8 cellular contexts compared by ENCODE assay signal in the genomic region with DNA sequence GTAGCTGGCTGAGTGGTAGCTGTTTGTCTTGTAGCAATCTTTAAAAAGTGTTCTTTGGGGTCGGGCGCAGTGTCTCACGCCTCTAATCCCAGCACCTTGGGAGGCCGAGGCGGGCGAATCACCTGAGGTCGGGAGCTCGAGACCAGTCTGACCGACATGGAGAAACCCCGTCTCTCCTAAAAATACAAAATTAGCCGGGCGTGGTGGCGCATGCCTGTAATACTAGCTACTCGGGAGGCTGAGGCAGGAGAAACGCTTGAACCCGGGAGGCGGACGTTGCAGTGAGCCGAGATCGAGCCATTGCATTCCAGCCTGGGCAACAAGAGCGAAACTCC. TPM values are rescaled to one million over a fixed set of nuclear protein-coding genes. Genes with fewer than 3 reads are reported as not detected.
A peak's percentile ranks its signal among the peaks of the same experiment; 100 is the strongest.
DNase-seq lines count a peak whose midpoint lies in the region; ATAC-seq and TF ChIP-seq lines count a peak whose summit lies in the region.
"Not testable (repeated sequence)": the region's sequence is repeated elsewhere in the genome, so short reads cannot be mapped to it uniquely, and the experiment has no call there.

No MANE protein-coding gene starts in this region.

- ATAC-seq in activated T-cell treated with anti-CD3 and anti-CD28 coated beads, Interleukin-2, amount 50 U/mL, for 72 hours (replicated peaks in 1 of 2), result not testable (repeated sequence)
- peak in 1 of 2 donors; percentile 19 for ATAC-seq in upper lobe of left lung (ENCODE audit: low FRiP score in 2 of 2)

- H3K27me3 Mint-ChIP-seq in activated T-cell treated with anti-CD3 and anti-CD28 coated beads, Interleukin-2, amount 50 U/mL, for 72 hours (ENCODE audit: low read depth); osteocyte (ENCODE audit: unreplicated experiment): not testable (repeated sequence)
- H3K27me3 Mint-ChIP-seq in immature natural killer cell (ENCODE audit: low read depth in 3 of 3), result peaks cover 6 to 13% (median 11%) of the 10 kb centered on the region in 3 donors

- peak in 1 of 4 donors; percentile 7 for TF ChIP-seq POLR2A in upper lobe of left lung (IDR thresholded peaks at IDR 0.05)

- H3K4me3 Mint-ChIP-seq in activated T-cell treated with anti-CD3 and anti-CD28 coated beads, Interleukin-2, amount 50 U/mL, for 72 hours, result peak overlapping the region; percentile 91 to 97
- peak overlapping the region; percentile 98 to 99 (median 99) for H3K4me3 Mint-ChIP-seq in immature natural killer cell
- peak overlapping the region; percentile 98 for H3K4me3 Mint-ChIP-seq in osteocyte (ENCODE audit: unreplicated experiment)

- not testable (repeated sequence) for H4K20me1 ChIP-seq in MM.1S (ENCODE audit: insufficient read depth, low read length)

- not testable (repeated sequence) for H3K36me3 Mint-ChIP-seq in activated T-cell treated with anti-CD3 and anti-CD28 coated beads, Interleukin-2, amount 50 U/mL, for 72 hours (ENCODE audit: insufficient read depth in 2 of 2); immature natural killer cell; osteocyte (ENCODE audit: unreplicated experiment)

- H3K4me1 ChIP-seq in MM.1S (ENCODE audit: low read length) (peaks cover 40% of the 10 kb centered on the region), upper lobe of left lung (peaks cover 16 to 47% (median 31%) of the 10 kb centered on the region in 4 donors)
- H3K4me1 ChIP-seq in effector memory CD4-positive, alpha-beta T cell (ENCODE audit: control insufficient read depth, insufficient read depth, low read length, poor library complexity, severe bottlenecking), result peaks cover 15% of the 10 kb centered on the region

- H3K4me3 ChIP-seq in GM12875 (ENCODE audit: low read depth, low read length), result peak overlapping the region; percentile 77
- H3K4me3 ChIP-seq in HFF-Myc (replicated peaks; ENCODE audit: low read depth, low read length), result peak overlapping the region; percentile 92
- H3K4me3 ChIP-seq in MM.1S (ENCODE audit: low read length), result peak overlapping the region; percentile 84
- peak overlapping the region; percentile 86 for H3K4me3 ChIP-seq in effector memory CD4-positive, alpha-beta T cell (ENCODE audit: insufficient read depth, low read depth, low read length, poor library complexity, severe bottlenecking)
- H3K4me3 ChIP-seq in upper lobe of left lung, result peak overlapping the region; percentile 77 to 95 (median 87)

- peak overlapping the region; percentile 78 for H3K9ac ChIP-seq in MM.1S (ENCODE audit: low read length)

- H3F3A ChIP-seq in MM.1S (ENCODE audit: insufficient read depth, low read length), result peaks cover 35% of the 10 kb centered on the region

- not testable (repeated sequence) for H3K27me3 ChIP-seq in MM.1S (replicated peaks; ENCODE audit: insufficient read depth, low read length); effector memory CD4-positive, alpha-beta T cell (replicated peaks; ENCODE audit: control insufficient read depth, insufficient read depth, low read length, poor library complexity, severe bottlenecking); upper lobe of left lung

- H3K4me1 Mint-ChIP-seq in activated T-cell treated with anti-CD3 and anti-CD28 coated beads, Interleukin-2, amount 50 U/mL, for 72 hours (ENCODE audit: low read depth), result peaks cover 73% of the 10 kb centered on the region
- H3K4me1 Mint-ChIP-seq in immature natural killer cell (peaks cover 50 to 53% of the 10 kb centered on the region in 2 donors), osteocyte (ENCODE audit: unreplicated experiment) (peaks cover 41% of the 10 kb centered on the region)

- H3K27ac Mint-ChIP-seq in activated T-cell treated with anti-CD3 and anti-CD28 coated beads, Interleukin-2, amount 50 U/mL, for 72 hours, result peak overlapping the region; percentile 96
- H3K27ac Mint-ChIP-seq in immature natural killer cell, result peak overlapping the region; percentile 97 to 99 (median 98)
- peak overlapping the region; percentile 98 for H3K27ac Mint-ChIP-seq in osteocyte (ENCODE audit: unreplicated experiment)

- H2AFZ ChIP-seq in MM.1S (ENCODE audit: low read length), result peak overlapping the region; percentile 85

- not testable (repeated sequence) for TF ChIP-seq EP300 in upper lobe of left lung (IDR thresholded peaks at IDR 0.05)

- H3K4me2 ChIP-seq in MM.1S (ENCODE audit: low read depth, low read length), result peak overlapping the region; percentile 64; the same call in 1 of the 2 replicates

- not testable (repeated sequence) for H3K9me3 ChIP-seq in MM.1S (replicated peaks; ENCODE audit: insufficient read depth, low read length); effector memory CD4-positive, alpha-beta T cell (ENCODE audit: control insufficient read depth, low read length); upper lobe of left lung

- not testable (repeated sequence) for H3K9me2 ChIP-seq in MM.1S (replicated peaks; ENCODE audit: insufficient read depth, low read length)

- not testable (repeated sequence) for H3K36me3 ChIP-seq in MM.1S (replicated peaks; ENCODE audit: insufficient read depth, low read length); effector memory CD4-positive, alpha-beta T cell (ENCODE audit: control insufficient read depth, insufficient read depth, low read length); upper lobe of left lung

- H3K79me2 ChIP-seq in MM.1S (ENCODE audit: low read length), result peaks cover 67% of the 10 kb centered on the region

- H3K9me3 Mint-ChIP-seq in activated T-cell treated with anti-CD3 and anti-CD28 coated beads, Interleukin-2, amount 50 U/mL, for 72 hours; immature natural killer cell; osteocyte (ENCODE audit: unreplicated experiment): not testable (repeated sequence)

- 1 to 2% methylated on average over 15 to 21 of the region's 21 CpGs for WGBS in upper lobe of left lung, 2 donors

- TF ChIP-seq CTCF in GM12875 (IDR thresholded peaks at IDR 0.05; ENCODE audit: borderline replicate concordance, insufficient read depth, low read depth, low read length); HFF-Myc (IDR thresholded peaks at IDR 0.05; ENCODE audit: low read depth, low read length, missing control alignments); MM.1S (IDR thresholded peaks at IDR 0.05; ENCODE audit: low read length); osteocyte (IDR thresholded peaks at IDR 0.05); upper lobe of left lung (IDR thresholded peaks at IDR 0.05): not testable (repeated sequence)

- DNase-seq in HFF-Myc (ENCODE audit: extremely low read depth, low read depth); MM.1S; activated T-cell treated with anti-CD3 and anti-CD28 coated beads, Interleukin-2, amount 50 U/mL, for 72 hours; effector memory CD4-positive, alpha-beta T cell; immature natural killer cell; osteocyte (ENCODE audit: extremely low spot score, unreplicated experiment); upper lobe of left lung: not testable (repeated sequence)

- H3K27ac ChIP-seq in MM.1S (ENCODE audit: low read length) (peak overlapping the region; percentile 76; the same call in 1 of the 2 replicates), upper lobe of left lung (peak overlapping the region; percentile 90 to 94 (median 92))
- H3K27ac ChIP-seq in effector memory CD4-positive, alpha-beta T cell (ENCODE audit: insufficient read depth, low read length, poor library complexity, severe bottlenecking), result peak overlapping the region; percentile 88

RNA-seq across cellular contexts. Expression of gene ORC2, which starts 0.4 kb away (rescaled TPM):
- total RNA-seq in activated T-cell treated with anti-CD3 and anti-CD28 coated beads, Interleukin-2, amount 50 U/mL, for 72 hours, result 10 to 100 TPM; 56.9 to 60.2 TPM
- polyA plus RNA-seq in immature natural killer cell, result 10 to 100 TPM in 1 of 3 donors, 1 to 10 TPM in 2; 5.7 to 13.6 (median 9.8) TPM
- total RNA-seq in osteocyte, result 24.0 and 25.5 TPM in 2 replicates
- 10 to 100 TPM; 14.1 to 31.4 (median 23.8) TPM for total RNA-seq in upper lobe of left lung
